In the genomic region with DNA sequence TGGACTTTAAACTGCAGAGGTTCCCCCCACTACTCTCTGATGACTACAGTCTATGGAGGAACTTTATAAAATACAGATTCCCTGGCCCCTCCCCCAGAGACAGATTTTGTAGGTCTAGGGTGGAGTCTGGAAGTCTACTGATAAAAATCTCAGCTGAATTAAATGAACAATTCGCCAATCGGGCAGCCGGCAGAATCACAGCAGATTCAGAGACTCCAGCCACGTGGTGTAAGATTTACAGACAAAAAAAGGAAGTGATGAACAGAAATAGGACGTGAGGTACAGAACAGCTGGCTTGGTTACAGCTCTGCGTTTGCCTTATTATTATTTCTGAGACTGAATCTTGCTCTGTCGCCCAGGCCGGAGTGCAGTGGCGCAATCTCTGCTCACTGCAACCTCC, we compare ENCODE assay signal across 15 cellular contexts. TPM values are rescaled to one million over a fixed set of nuclear protein-coding genes. Genes with fewer than 3 reads are reported as not detected.
DNase-seq lines count a peak whose midpoint lies in the region; ATAC-seq, FAIRE-seq and TF ChIP-seq lines count a peak whose summit lies in the region.
"Had no signal": no experiment of that assay in that cellular context is flagged by ENCODE, and none has a peak within 500 bp of the region (broad histone marks: within the 10 kb centered on the region; RNA-seq: fewer than 3 reads in every experiment).

No MANE protein-coding gene starts in this region.

- ATAC-seq in HG03095 (IDR thresholded peaks at IDR 0.05; ENCODE audit: unreplicated experiment) (peak; percentile 60), naive B cell (ENCODE audit: low read depth in 2 of 2) (peak; percentile 98 to 99), sciatic nerve (no peak)
- ATAC-seq: activated CD8-positive, alpha-beta T cell treated with anti-CD3 and anti-CD28 coated beads, Interleukin-2, amount 10 ng/mL, durations not matched to agents 7 days and 5 days; right lobe of liver had no signal

- no peak for TF ChIP-seq POLR2A in GM12891 (IDR thresholded peaks at IDR 0.05; ENCODE audit: low read depth, low read length)

- DNase-seq in GM12891 (ENCODE audit: insufficient read length, low spot score), result no peak
- peak; percentile 34 for DNase-seq in naive B cell
- no peak for DNase-seq in NK-92 treated with Interleukin-12 subunit alpha and Interleukin-12 subunit beta, amount 100 ng/mL, for 24 hours (lab: John Stamatoyannopoulos, UW)
- no peak for DNase-seq in sciatic nerve (ENCODE audit: low spot score)
- no peak for DNase-seq in activated CD4-positive, alpha-beta T cell treated with anti-CD3 and anti-CD28 coated beads for 48 hours
- DNase-seq in mucosa of gallbladder (ENCODE audit: low spot score), result no peak
- DNase-seq: activated CD8-positive, alpha-beta T cell treated with anti-CD3 and anti-CD28 coated beads, Interleukin-2, amount 10 ng/mL, durations not matched to agents 7 days and 5 days; activated naive CD4-positive, alpha-beta T cell treated with anti-CD3 and anti-CD28 coated beads, Interleukin-2, amount 50 U/mL, for 16 hours; C1 segment of cervical spinal cord; NCI-H2171; right lobe of liver had no signal

- H3K27ac ChIP-seq in OCI-LY3 (ENCODE audit: low read length), result no peak overlapping the region
- H3K27ac ChIP-seq: right lobe of liver, tibial nerve had no signal

- H3K27me3 ChIP-seq in OCI-LY3 (ENCODE audit: low read depth, low read length), result no peaks in the 10 kb centered on the region
- H3K27me3 ChIP-seq: right lobe of liver, tibial nerve had no signal

- H3K4me1 ChIP-seq in OCI-LY3 (ENCODE audit: low read length), result peaks cover 11% of the 10 kb centered on the region
- H3K4me1 ChIP-seq: right lobe of liver, tibial nerve had no signal

- H2AFZ ChIP-seq in OCI-LY3 (ENCODE audit: low read depth, low read length), result peak overlapping the region; percentile 96

- H3K27me3 Mint-ChIP-seq in naive B cell, result peaks cover 0 to 8% (median 4%) of the 10 kb centered on the region in 3 donors

- H3K4me3 ChIP-seq in OCI-LY3 (ENCODE audit: low read length), result peak overlapping the region; percentile 25; the same call in 1 of the 2 replicates
- H3K4me3 ChIP-seq: right lobe of liver, tibial nerve had no signal

- H3K36me3 Mint-ChIP-seq in naive B cell, result no peaks in the 10 kb centered on the region

- H3K9me3 ChIP-seq in OCI-LY3 (ENCODE audit: insufficient read depth, low read length), result no peaks in the 10 kb centered on the region
- H3K9me3 ChIP-seq: right lobe of liver, tibial nerve had no signal

- peak; percentile 72 for FAIRE-seq in GM12891 (lab: Jason Lieb, UNC)

- no peaks in the 10 kb centered on the region for H3K9me3 Mint-ChIP-seq in naive B cell
- H3K9me3 Mint-ChIP-seq: central memory CD8-positive, alpha-beta T cell had no signal

- H3K4me2 ChIP-seq in OCI-LY3 (ENCODE audit: low read length), result peak overlapping the region; percentile 54

- H3K9ac ChIP-seq in OCI-LY3 (ENCODE audit: low read length), result peak overlapping the region; percentile 23; the same call in 1 of the 2 replicates

- no peaks in the 10 kb centered on the region for H3K36me3 ChIP-seq in OCI-LY3 (replicated peaks; ENCODE audit: low read depth, low read length)
- H3K36me3 ChIP-seq: right lobe of liver, tibial nerve had no signal

- intact Hi-C loops in sciatic nerve (cut with DNase I), result no loop called here

- peaks cover 8 to 11% (median 11%) of the 10 kb centered on the region in 3 donors for H3K4me1 Mint-ChIP-seq in naive B cell
- H3K4me1 Mint-ChIP-seq: central memory CD8-positive, alpha-beta T cell had no signal

- H3K27ac Mint-ChIP-seq in naive B cell, result peak overlapping the region in 3 of 6 donors; percentile 26 to 53 (median 28)
- H3K27ac Mint-ChIP-seq: activated CD8-positive, alpha-beta T cell treated with anti-CD3 and anti-CD28 coated beads, Interleukin-2, amount 10 ng/mL, durations not matched to agents 7 days and 5 days had no signal

- H4K20me1 ChIP-seq in OCI-LY3 (ENCODE audit: insufficient read depth, low read length), result no peaks in the 10 kb centered on the region

- H3K4me3 Mint-ChIP-seq in naive B cell, result peak overlapping the region in 6 of 8 donors; percentile 53 to 79 (median 68)
- H3K4me3 Mint-ChIP-seq: activated CD8-positive, alpha-beta T cell treated with anti-CD3 and anti-CD28 coated beads, Interleukin-2, amount 10 ng/mL, durations not matched to agents 7 days and 5 days; central memory CD8-positive, alpha-beta T cell had no signal

- no peak for TF ChIP-seq CTCF in OCI-LY3 (IDR thresholded peaks at IDR 0.05; ENCODE audit: low read depth, low read length)

- H3K79me2 ChIP-seq in OCI-LY3 (ENCODE audit: low read length), result no peaks in the 10 kb centered on the region

TF ChIP-seq in GM12891, 5 proteins besides CTCF, POLR2A, EP300 and RAD21:
- TF ChIP-seq POU2F2 (IDR thresholded peaks at IDR 0.05; ENCODE audit: low read depth, low read length) (no peak), SPI1 (IDR thresholded peaks at IDR 0.05; ENCODE audit: low read depth, low read length) (peak; percentile 92)
TF ChIP-seq in GM12891: peak in this region for 1.

RNA-seq across cellular contexts. Expression of a gene that starts 21.4 kb away (rescaled TPM):
- polyA plus RNA-seq in GM12891 (2012; ENCODE audit: low read depth, missing spikeins), result 34.3 TPM
- 1 to 10 TPM; 2.7 to 8.3 (median 6.9) TPM for polyA plus RNA-seq in naive B cell (ENCODE audit: low read depth in 6 of 6)
- 59.6 TPM for total RNA-seq in sciatic nerve
- 39.2 TPM for total RNA-seq in mucosa of gallbladder

RNA-seq across cellular contexts. Expression of a gene that starts 53.2 kb away (rescaled TPM):
- not detected for polyA plus RNA-seq in GM12891 (2012; ENCODE audit: low read depth, missing spikeins)
- polyA plus RNA-seq in naive B cell (ENCODE audit: low read depth in 6 of 6), result not detected
- total RNA-seq in sciatic nerve, result 5.4 TPM
- 0.12 TPM for total RNA-seq in mucosa of gallbladder
